ENCODE assay signal across 9 cellular contexts in the genomic region with DNA sequence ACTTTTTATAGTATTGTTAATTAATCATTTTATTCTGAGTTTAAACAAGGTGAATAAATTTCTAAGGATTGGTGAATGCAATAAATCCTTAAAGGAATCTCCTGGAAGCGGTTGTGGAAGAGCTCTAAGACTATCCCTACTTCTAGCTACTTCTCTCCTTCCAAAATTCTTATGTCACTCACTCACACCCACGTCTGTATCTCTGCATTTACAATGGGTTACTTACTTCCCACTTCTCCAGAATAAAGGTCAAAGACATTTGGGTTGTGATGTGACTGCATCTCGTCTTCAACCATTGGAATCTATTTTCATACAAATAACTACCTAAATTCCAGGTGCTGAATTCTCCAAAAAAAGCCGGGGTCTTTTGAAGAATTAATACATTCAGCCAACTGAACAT.
"Had no signal": no experiment of that assay in that cellular context is flagged by ENCODE, and none has a peak within 500 bp of the region (broad histone marks: within the 10 kb centered on the region; RNA-seq: fewer than 3 reads in every experiment).

No MANE protein-coding gene starts in this region.

- DNase-seq: GM23248, GOT3, H7, H9, HCEC 1CT, HFFc6 had no signal

- H3K4me2 ChIP-seq: GM23338 had no signal

- H3K9me3 ChIP-seq: HAP-1 had no signal

- H3K36me3 ChIP-seq: HAP-1 had no signal

- H3K9ac ChIP-seq: GM23248 had no signal

- H2AFZ ChIP-seq: GM23248, GM23338 had no signal

- H3K4me1 ChIP-seq: HAP-1 had no signal

- H3K4me3 ChIP-seq: GM23248, GM23338, HAP-1 had no signal

- H3K27ac Mint-ChIP-seq: GM23338, H9, HFFc6 had no signal

- H3K4me3 Mint-ChIP-seq: GM23338, H9, HFFc6 had no signal

- H3K9me3 Mint-ChIP-seq: HFFc6 had no signal

- ATAC-seq: GM23338, HCT116 had no signal

- H3K27ac ChIP-seq: GM23248 had no signal
